Comparison of ENCODE assay signal across 1 cellular context in the genomic region with DNA sequence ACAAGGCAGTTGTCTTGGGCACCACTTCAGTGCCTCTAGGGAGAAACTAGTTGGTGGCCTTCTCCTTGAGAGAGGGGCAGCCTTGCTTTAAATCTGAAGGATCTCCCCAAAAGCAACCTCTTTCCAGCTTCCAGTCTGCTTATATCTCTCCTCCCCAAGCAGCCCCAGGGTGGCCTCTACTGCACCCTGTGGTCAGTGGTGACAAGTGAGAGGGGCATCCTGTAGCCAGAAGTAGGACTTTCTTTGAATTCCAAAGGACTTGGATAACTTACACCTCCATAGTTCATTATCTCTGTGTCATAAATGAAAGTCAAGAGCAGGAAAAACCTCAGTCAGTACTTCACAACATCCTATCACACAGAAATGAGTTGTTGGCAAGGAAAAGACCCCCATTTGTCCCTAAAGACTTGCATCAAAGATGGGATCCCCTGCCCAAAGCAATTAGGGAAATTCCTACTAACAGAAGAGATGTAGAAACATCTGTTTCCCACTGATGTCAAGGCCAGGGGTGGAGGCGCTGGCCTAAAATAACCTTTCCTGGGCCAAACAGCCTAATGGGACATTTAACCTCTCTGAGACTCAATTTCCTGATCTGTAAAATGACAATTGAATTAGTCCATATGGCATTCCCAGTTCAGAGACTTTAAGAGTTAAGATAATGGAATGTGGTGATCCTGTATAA.
TF ChIP-seq lines count a peak whose summit lies in the region.

No MANE protein-coding gene starts in this region.

TF ChIP-seq in SK-N-SH, 30 proteins besides CTCF, POLR2A, EP300 and RAD21 (continued from another document):
- TF ChIP-seq, protein P1, sequence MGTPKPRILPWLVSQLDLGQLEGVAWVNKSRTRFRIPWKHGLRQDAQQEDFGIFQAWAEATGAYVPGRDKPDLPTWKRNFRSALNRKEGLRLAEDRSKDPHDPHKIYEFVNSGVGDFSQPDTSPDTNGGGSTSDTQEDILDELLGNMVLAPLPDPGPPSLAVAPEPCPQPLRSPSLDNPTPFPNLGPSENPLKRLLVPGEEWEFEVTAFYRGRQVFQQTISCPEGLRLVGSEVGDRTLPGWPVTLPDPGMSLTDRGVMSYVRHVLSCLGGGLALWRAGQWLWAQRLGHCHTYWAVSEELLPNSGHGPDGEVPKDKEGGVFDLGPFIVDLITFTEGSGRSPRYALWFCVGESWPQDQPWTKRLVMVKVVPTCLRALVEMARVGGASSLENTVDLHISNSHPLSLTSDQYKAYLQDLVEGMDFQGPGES (IDR thresholded peaks at IDR 0.05; ENCODE audit: low read depth, low read length) = no peak
- TF ChIP-seq NFIC (IDR thresholded peaks at IDR 0.05; ENCODE audit: borderline replicate concordance) (no peak), ELF1 (IDR thresholded peaks at IDR 0.05) (no peak), TAF1 (IDR thresholded peaks at IDR 0.05; ENCODE audit: borderline replicate concordance, low read depth, low read length) (no peak), TEAD4 (IDR thresholded peaks at IDR 0.05; ENCODE audit: borderline replicate concordance, insufficient read depth) (no peak), CHD2 (IDR thresholded peaks at IDR 0.05; ENCODE audit: low read length, partially characterized antibody) (no peak), FOXJ3 (CRISPR knock-in tag; IDR thresholded peaks at IDR 0.05) (no peak)
- TF ChIP-seq, protein P2, sequence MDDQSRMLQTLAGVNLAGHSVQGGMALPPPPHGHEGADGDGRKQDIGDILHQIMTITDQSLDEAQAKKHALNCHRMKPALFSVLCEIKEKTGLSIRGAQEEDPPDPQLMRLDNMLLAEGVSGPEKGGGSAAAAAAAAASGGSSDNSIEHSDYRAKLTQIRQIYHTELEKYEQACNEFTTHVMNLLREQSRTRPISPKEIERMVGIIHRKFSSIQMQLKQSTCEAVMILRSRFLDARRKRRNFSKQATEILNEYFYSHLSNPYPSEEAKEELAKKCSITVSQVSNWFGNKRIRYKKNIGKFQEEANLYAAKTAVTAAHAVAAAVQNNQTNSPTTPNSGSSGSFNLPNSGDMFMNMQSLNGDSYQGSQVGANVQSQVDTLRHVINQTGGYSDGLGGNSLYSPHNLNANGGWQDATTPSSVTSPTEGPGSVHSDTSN (IDR thresholded peaks at IDR 0.05) = no peak
- TF ChIP-seq, protein P3, sequence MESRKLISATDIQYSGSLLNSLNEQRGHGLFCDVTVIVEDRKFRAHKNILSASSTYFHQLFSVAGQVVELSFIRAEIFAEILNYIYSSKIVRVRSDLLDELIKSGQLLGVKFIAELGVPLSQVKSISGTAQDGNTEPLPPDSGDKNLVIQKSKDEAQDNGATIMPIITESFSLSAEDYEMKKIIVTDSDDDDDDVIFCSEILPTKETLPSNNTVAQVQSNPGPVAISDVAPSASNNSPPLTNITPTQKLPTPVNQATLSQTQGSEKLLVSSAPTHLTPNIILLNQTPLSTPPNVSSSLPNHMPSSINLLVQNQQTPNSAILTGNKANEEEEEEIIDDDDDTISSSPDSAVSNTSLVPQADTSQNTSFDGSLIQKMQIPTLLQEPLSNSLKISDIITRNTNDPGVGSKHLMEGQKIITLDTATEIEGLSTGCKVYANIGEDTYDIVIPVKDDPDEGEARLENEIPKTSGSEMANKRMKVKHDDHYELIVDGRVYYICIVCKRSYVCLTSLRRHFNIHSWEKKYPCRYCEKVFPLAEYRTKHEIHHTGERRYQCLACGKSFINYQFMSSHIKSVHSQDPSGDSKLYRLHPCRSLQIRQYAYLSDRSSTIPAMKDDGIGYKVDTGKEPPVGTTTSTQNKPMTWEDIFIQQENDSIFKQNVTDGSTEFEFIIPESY (IDR thresholded peaks at IDR 0.05; ENCODE audit: borderline replicate concordance, low read depth) = no peak
